8 cellular contexts compared by ENCODE assay signal in the genomic region with DNA sequence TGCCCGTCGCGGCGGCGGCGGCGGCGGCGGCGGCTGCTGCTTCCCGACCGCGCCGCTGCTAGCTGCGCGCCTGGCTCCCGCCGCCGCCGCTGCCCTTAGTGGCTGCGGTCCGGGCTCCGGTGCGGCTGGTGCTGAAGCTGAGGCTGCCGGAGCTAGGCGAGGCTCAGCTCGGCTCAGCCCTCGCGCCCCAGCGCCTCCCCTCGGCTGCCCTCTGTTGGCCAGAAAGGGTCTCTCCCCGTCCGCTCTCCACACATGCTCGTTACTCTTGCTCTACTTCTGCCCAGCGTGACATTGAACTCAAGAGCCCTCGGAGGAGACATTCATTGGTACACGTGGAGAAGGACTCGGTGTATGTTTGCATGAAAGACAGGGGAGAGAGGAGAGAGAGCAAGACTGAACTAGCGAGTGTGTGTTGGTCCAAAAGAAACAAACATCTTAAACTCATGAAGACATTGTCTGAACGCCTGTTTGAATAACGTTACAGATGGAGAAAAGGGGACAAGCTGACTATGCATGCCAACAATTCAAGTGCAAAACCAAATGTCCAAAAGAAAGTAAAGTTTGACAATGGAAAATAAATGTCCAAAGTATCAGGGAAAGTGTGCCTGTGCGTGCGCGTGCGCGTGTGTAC. TPM values are rescaled to one million over a fixed set of nuclear protein-coding genes. Genes with fewer than 3 reads are reported as not detected.
DNase-seq lines count a peak whose midpoint lies in the region; ATAC-seq and TF ChIP-seq lines count a peak whose summit lies in the region.

A gene (minus strand): TSS at position 175 of the 631 bp plus-strand sequence.

- H3K4me2 ChIP-seq in hepatocyte, result peak within 1 kb of the TSS; percentile 87

- H3K9me3 ChIP-seq in ascending aorta (no peaks in the 10 kb centered on the region), hepatocyte (ENCODE audit: low read depth) (no peaks in the 10 kb centered on the region)

- H3K27me3 ChIP-seq in ascending aorta (no peaks in the 10 kb centered on the region), hepatocyte (peaks cover 16% of the 10 kb centered on the region), rectal smooth muscle tissue (ENCODE audit: control insufficient read depth, insufficient read depth, low read length) (peaks cover 12% of the 10 kb centered on the region)

- H3K4me1 ChIP-seq in ascending aorta, result no peaks in the 10 kb centered on the region
- peaks cover 3% of the 10 kb centered on the region for H3K4me1 ChIP-seq in hepatocyte (ENCODE audit: insufficient read depth)
- peaks cover 2% of the 10 kb centered on the region for H3K4me1 ChIP-seq in rectal smooth muscle tissue (ENCODE audit: control insufficient read depth, insufficient read depth, low read length)

- WGBS in hepatocyte (ENCODE audit: low lambda C conversion rate, missing lambda C conversion rate), result 26% methylated on average over 24 of the region's 46 CpGs

- H3K4me3 ChIP-seq in ascending aorta, result peak within 1 kb of the TSS; percentile 39 to 49
- H3K4me3 ChIP-seq in hepatocyte, result peak within 1 kb of the TSS; percentile 11
- peak within 1 kb of the TSS; percentile 17 for H3K4me3 ChIP-seq in rectal smooth muscle tissue (ENCODE audit: low read length)

- no peak within 1 kb of the TSS for H3K9ac ChIP-seq in rectal smooth muscle tissue (ENCODE audit: low read length)

- H3K79me2 ChIP-seq in hepatocyte, result no peaks in the 10 kb centered on the region

- H4K20me1 ChIP-seq in hepatocyte (ENCODE audit: insufficient read depth, poor library complexity, severe bottlenecking), result no peaks in the 10 kb centered on the region

- in situ Hi-C loops in GM13976 (cut with MboI; ENCODE audit: low sequenced_read_pairs, unreplicated experiment), result no loop called here

- H3K9me2 ChIP-seq in hepatocyte (replicated peaks; ENCODE audit: insufficient read depth), result no peaks in the 10 kb centered on the region

- TF ChIP-seq CTCF in GM13976 (IDR thresholded peaks at IDR 0.05; ENCODE audit: borderline replicate concordance, control extremely low read depth, extremely low read depth, insufficient read depth, missing control alignments), result peak; percentile 30
- peak in 2 of 3 experiments; percentile 36 to 61 for TF ChIP-seq CTCF in ascending aorta (IDR thresholded peaks at IDR 0.05)
- peak; percentile 87 for TF ChIP-seq CTCF in hepatocyte (IDR thresholded peaks at IDR 0.05; ENCODE audit: poor library complexity)

- H3K36me3 ChIP-seq in ascending aorta (no peaks in the 10 kb centered on the region), hepatocyte (replicated peaks; ENCODE audit: insufficient read depth, low read depth) (no peaks in the 10 kb centered on the region), rectal smooth muscle tissue (ENCODE audit: control insufficient read depth, insufficient read depth, low read length) (no peaks in the 10 kb centered on the region)

- DNase-seq in GM13976 (ENCODE audit: low spot score), result peak; percentile 43
- DNase-seq in NCI-H510A treated with DMSO at 0.1 percent for 48 hours (lab: John Stamatoyannopoulos, UW), result peak; percentile 83
- peak in 1 of 2 donors; percentile 72 for DNase-seq in ascending aorta (ENCODE audit: low spot score in 2 of 2)
- DNase-seq in hepatocyte (ENCODE audit: low spot score), result peak; percentile 95
- no peak for DNase-seq in amniotic stem cell (lab: John Stamatoyannopoulos, UW)

- H3K27ac ChIP-seq in ascending aorta (no peak within 1 kb of the TSS), hepatocyte (no peak within 1 kb of the TSS), rectal smooth muscle tissue (ENCODE audit: low read depth, low read length) (no peak within 1 kb of the TSS)

- ATAC-seq in HG02852 (IDR thresholded peaks at IDR 0.05; ENCODE audit: unreplicated experiment) (peak; percentile 98), GM18870 (IDR thresholded peaks at IDR 0.05; ENCODE audit: unreplicated experiment) (no peak)

- H2AFZ ChIP-seq in hepatocyte, result peak within 1 kb of the TSS; percentile 8

- intact Hi-C loops in ascending aorta (cut with DNase I), result no loop called here

RNA-seq across cellular contexts. Expression of the gene that starts here (rescaled TPM):
- total RNA-seq in ascending aorta (not detected), hepatocyte (0.57 and 0.64 TPM in 2 replicates)
- polyA plus RNA-seq in hepatocyte, result 0.09 TPM in 1 of 2 replicates, not detected in the other

Comparison
In these comparisons a context has a peak if more than half of its experiments do, and no peak if none do; other contexts are left out.
1. Peak in DNase-seq, H3K4me3 ChIP-seq and H3K4me2 ChIP-seq in hepatocyte; RNA of the gene not detected or under 1 TPM.
2. CTCF ChIP-seq: peak in every context shown above with its lines; median percentile 87 in hepatocyte; 48 in ascending aorta; 30 in GM13976.